ENCODE assay signal across 8 cellular contexts in the genomic region with DNA sequence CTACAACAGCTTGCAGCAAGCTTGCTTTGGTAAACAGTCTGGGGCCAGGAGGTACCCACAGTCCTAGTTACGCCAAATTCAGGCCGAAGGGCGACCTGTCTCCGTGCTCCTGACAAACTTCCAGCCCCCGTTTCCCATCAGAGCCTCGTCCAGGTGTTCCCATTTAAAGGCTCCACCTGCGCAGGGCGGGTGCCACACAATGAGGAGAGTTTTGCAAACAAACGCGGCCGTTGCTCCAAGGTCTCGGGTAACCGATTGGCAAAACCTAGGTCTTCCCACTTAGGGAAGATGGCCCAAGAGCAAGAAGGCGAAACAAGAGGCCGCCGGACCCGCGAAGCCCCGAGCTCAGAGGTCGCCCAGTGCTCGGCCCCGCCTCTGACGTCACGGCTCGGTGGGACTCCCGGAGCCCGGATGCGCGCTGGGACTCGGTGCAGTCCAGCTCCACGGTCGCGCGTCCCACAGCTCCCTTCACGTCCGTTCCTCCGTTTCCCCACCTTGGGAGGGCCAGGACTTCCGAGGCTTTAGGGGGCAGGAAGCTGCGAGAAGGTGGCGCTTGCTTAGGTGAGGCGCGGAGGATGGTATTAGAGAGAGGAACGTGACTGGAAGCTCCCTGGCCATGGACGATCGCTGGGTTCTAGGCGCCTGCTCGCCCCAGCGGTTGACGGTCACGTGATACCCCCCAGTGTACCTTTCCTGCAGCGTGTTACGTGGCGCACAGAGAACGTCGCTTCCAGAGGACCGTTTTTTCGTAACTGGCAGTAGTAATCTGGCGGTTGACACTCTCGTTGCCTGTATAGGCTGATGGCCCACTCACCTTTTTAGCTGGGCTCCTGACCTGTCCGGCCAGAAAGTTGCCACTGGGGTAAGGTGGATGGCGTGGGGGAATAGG. TPM values are rescaled to one million over a fixed set of nuclear protein-coding genes. Genes with fewer than 3 reads are reported as not detected.
DNase-seq lines count a peak whose midpoint lies in the region; ATAC-seq, FAIRE-seq and TF ChIP-seq lines count a peak whose summit lies in the region.

No MANE protein-coding gene starts in this region.

- intact Hi-C loops in colonic mucosa (cut with DNase I), result no loop called here

- no peaks in the 10 kb centered on the region for H3K9me3 ChIP-seq in HUES48 (ENCODE audit: control insufficient read depth, insufficient read depth, low read length)
- no peaks in the 10 kb centered on the region for H3K9me3 ChIP-seq in colonic mucosa

- no peak for TF ChIP-seq CTCF in AG09309 (IDR thresholded peaks at IDR 0.05; ENCODE audit: control insufficient read depth, insufficient read depth, low read depth, low read length, missing control alignments)
- no peak for TF ChIP-seq CTCF in colonic mucosa (IDR thresholded peaks at IDR 0.05)
- TF ChIP-seq CTCF in D721Med (IDR thresholded peaks at IDR 0.05; ENCODE audit: insufficient read depth, missing control alignments), result no peak

- H3K4me3 ChIP-seq in AG09309 (ENCODE audit: control insufficient read depth, low read depth, low read length) (peak overlapping the region; percentile 25), HUES48 (ENCODE audit: low read depth, low read length) (peak overlapping the region; percentile 55), colonic mucosa (peak overlapping the region; percentile 47)

- no peaks in the 10 kb centered on the region for H3K4me1 ChIP-seq in HUES48 (ENCODE audit: control insufficient read depth, insufficient read depth, low read length)
- H3K4me1 ChIP-seq in colonic mucosa, result no peaks in the 10 kb centered on the region

- no peaks in the 10 kb centered on the region for H3K36me3 ChIP-seq in HUES48 (ENCODE audit: control insufficient read depth, insufficient read depth, low read length)
- H3K36me3 ChIP-seq in colonic mucosa, result no peaks in the 10 kb centered on the region

- peak; percentile 94 for ATAC-seq in GM19397 (IDR thresholded peaks at IDR 0.05; ENCODE audit: unreplicated experiment)

- FAIRE-seq in D721Med (lab: Jason Lieb, UNC), result no peak

- H3K27me3 ChIP-seq in HUES48 (ENCODE audit: control insufficient read depth, insufficient read depth, low read length), result no peaks in the 10 kb centered on the region
- no peaks in the 10 kb centered on the region for H3K27me3 ChIP-seq in colonic mucosa

- DNase-seq in AG09309 (ENCODE audit: low read depth), result no peak
- peak; percentile 85 for DNase-seq in activated CD4-positive, alpha-beta T cell treated with anti-CD3 and anti-CD28 coated beads for 48 hours
- peak; percentile 82 for DNase-seq in colonic mucosa
- DNase-seq in mesenteric fat pad (ENCODE audit: low spot score), result peak; percentile 90
- peak; percentile 47 for DNase-seq in stimulated activated CD8-positive, alpha-beta memory T cell treated with anti-CD3 and anti-CD28 coated beads, Interleukin-4, amount 100 ng/mL, for 24 hours (ENCODE audit: low read depth)
- no peak for DNase-seq in D721Med (ENCODE audit: insufficient read length, low spot score)

- H3K27ac ChIP-seq in HUES48 (ENCODE audit: low read depth, low read length) (no peak overlapping the region), colonic mucosa (peak overlapping the region; percentile 86)

- H3K9ac ChIP-seq in HUES48 (ENCODE audit: low read depth, low read length) (peak overlapping the region; percentile 32; the same call in 1 of the 2 replicates), colonic mucosa (ENCODE audit: low read depth in 2 of 2, low read length in 2 of 2) (peak overlapping the region; percentile 62 to 75)

RNA-seq across cellular contexts. Expression of gene KDM4C, which starts 41.8 kb away (rescaled TPM):
- total RNA-seq in colonic mucosa, result 10 to 100 TPM; 37.3 to 42.0 TPM
- 33.7 TPM for total RNA-seq in mesenteric fat pad

Comparison
In these comparisons a context has a peak if more than half of its experiments do, and no peak if none do; other contexts are left out.
1. DNase-seq: peak in activated CD4-positive, alpha-beta T cell treated with anti-CD3 and anti-CD28 coated beads for 48 hours (single experiment), colonic mucosa (single experiment), mesenteric fat pad (single experiment) and stimulated activated CD8-positive, alpha-beta memory T cell treated with anti-CD3 and anti-CD28 coated beads, Interleukin-4, amount 100 ng/mL, for 24 hours (single experiment); none in AG09309 (single experiment) and D721Med (single experiment).
2. Peak in every context shown above with its lines, with median percentiles within 50 percentile points of each other: H3K4me3 ChIP-seq.